17 cellular contexts compared by ENCODE assay signal in genomic region chr3:131658771-131659170, GRCh38.
DNase-seq lines count a peak whose midpoint lies in the region; ATAC-seq, FAIRE-seq and TF ChIP-seq lines count a peak whose summit lies in the region.
"Had no signal": no experiment of that assay in that cellular context is flagged by ENCODE, and none has a peak within 500 bp of the region (broad histone marks: within the 10 kb centered on the region; RNA-seq: fewer than 3 reads in every experiment).

No MANE protein-coding gene starts in this region.

- peak overlapping the region; percentile 33; the same call in 1 of the 2 replicates for H3K4me2 ChIP-seq in PC-9
- H3K4me2 ChIP-seq: GM23338 had no signal

- H3K27ac ChIP-seq in PC-9: no peak overlapping the region

- no peak overlapping the region for H3K4me3 Mint-ChIP-seq in naive thymus-derived CD8-positive, alpha-beta T cell
- no peak overlapping the region for H3K4me3 Mint-ChIP-seq in stimulated activated effector memory CD8-positive, alpha-beta T cell treated with anti-CD3 and anti-CD28 coated beads, Interleukin-12 subunit alpha, Interleukin-12 subunit beta, amount 100 ng/mL, for 72 hours
- H3K4me3 Mint-ChIP-seq: CD4-positive, alpha-beta memory T cell; GM23338; H9 had no signal

- no peaks in the 10 kb centered on the region for H3F3A ChIP-seq in PC-9 (ENCODE audit: insufficient read depth, low read depth)

- intact Hi-C loops in PC-9 (cut with micrococcal nuclease; ENCODE audit: unreplicated experiment): no loop called here

- H3K36me3 ChIP-seq in PC-9 (ENCODE audit: low read depth) (no peaks in the 10 kb centered on the region), bronchial epithelial cell (ENCODE audit: control insufficient read depth, insufficient read depth, low read length) (no peaks in the 10 kb centered on the region)

- H4K20me1 ChIP-seq in PC-9 (ENCODE audit: insufficient read depth): no peaks in the 10 kb centered on the region

- H3K36me3 Mint-ChIP-seq in naive thymus-derived CD8-positive, alpha-beta T cell: peaks cover 0 to 4% (median 2%) of the 10 kb centered on the region in 3 donors
- H3K36me3 Mint-ChIP-seq in stimulated activated effector memory CD8-positive, alpha-beta T cell treated with anti-CD3 and anti-CD28 coated beads, Interleukin-12 subunit alpha, Interleukin-12 subunit beta, amount 100 ng/mL, for 72 hours: no peaks in the 10 kb centered on the region
- H3K36me3 Mint-ChIP-seq: CD4-positive, alpha-beta memory T cell had no signal

- DNase-seq in PC-9: peak in 1 of 2 experiments; percentile 40
- DNase-seq in bronchial epithelial cell (ENCODE audit: low read depth): peak; percentile 15
- peak; percentile 11 for DNase-seq in kidney tubule cell (ENCODE audit: low spot score)
- no peak for DNase-seq in naive thymus-derived CD8-positive, alpha-beta T cell
- no peak for DNase-seq in stimulated activated effector memory CD8-positive, alpha-beta T cell treated with anti-CD3 and anti-CD28 coated beads, Interleukin-12 subunit alpha, Interleukin-12 subunit beta, amount 100 ng/mL, for 72 hours (ENCODE audit: low spot score in 2 of 2)
- DNase-seq: C1 segment of cervical spinal cord; Calu3; CD4-positive, alpha-beta memory T cell; COR-L47; DMS79 treated with DMSO at 0.1 percent for 48 hours; GF-D8; H9 had no signal

- CTCF ChIA-PET in PC-9 (lab: Charles Lee): no interaction called here

- H3K27ac Mint-ChIP-seq in naive thymus-derived CD8-positive, alpha-beta T cell: no peak overlapping the region
- no peak overlapping the region for H3K27ac Mint-ChIP-seq in stimulated activated effector memory CD8-positive, alpha-beta T cell treated with anti-CD3 and anti-CD28 coated beads, Interleukin-12 subunit alpha, Interleukin-12 subunit beta, amount 100 ng/mL, for 72 hours
- H3K27ac Mint-ChIP-seq: CD4-positive, alpha-beta memory T cell; GM23338; H9 had no signal

- no peaks in the 10 kb centered on the region for H3K79me2 ChIP-seq in PC-9 (ENCODE audit: low read depth)

- 0 out of 2 replicates have a peak, but pooled peaks cover 5% of the 10 kb centered on the region for H3K9me2 ChIP-seq in PC-9 (ENCODE audit: insufficient read depth)

- peaks cover 5 to 27% (median 8%) of the 10 kb centered on the region in 5 donors for H3K27me3 Mint-ChIP-seq in naive thymus-derived CD8-positive, alpha-beta T cell

- peaks cover 20% of the 10 kb centered on the region for H3K4me1 ChIP-seq in PC-9 (replicated peaks; ENCODE audit: insufficient read depth)

- peaks cover 0 to 2% (median 0%) of the 10 kb centered on the region in 4 donors for H3K4me1 Mint-ChIP-seq in naive thymus-derived CD8-positive, alpha-beta T cell
- H3K4me1 Mint-ChIP-seq in stimulated activated effector memory CD8-positive, alpha-beta T cell treated with anti-CD3 and anti-CD28 coated beads, Interleukin-12 subunit alpha, Interleukin-12 subunit beta, amount 100 ng/mL, for 72 hours: no peaks in the 10 kb centered on the region
- H3K4me1 Mint-ChIP-seq: CD4-positive, alpha-beta memory T cell; GM23338; H9 had no signal

- POLR2A ChIA-PET in PC-9 (lab: Charles Lee; ENCODE audit: unreplicated experiment): no interaction called here
- POLR2A ChIA-PET in naive thymus-derived CD8-positive, alpha-beta T cell (lab: Charles Lee): no interaction called here

- peaks cover 0 to 17% (median 9%) of the 10 kb centered on the region in 9 donors for H3K9me3 Mint-ChIP-seq in naive thymus-derived CD8-positive, alpha-beta T cell
- no peaks in the 10 kb centered on the region for H3K9me3 Mint-ChIP-seq in stimulated activated effector memory CD8-positive, alpha-beta T cell treated with anti-CD3 and anti-CD28 coated beads, Interleukin-12 subunit alpha, Interleukin-12 subunit beta, amount 100 ng/mL, for 72 hours

- FAIRE-seq in bronchial epithelial cell (lab: Jason Lieb, UNC): no peak
- FAIRE-seq: GM12891, GM18507 had no signal

- H3K27me3 ChIP-seq in PC-9 (ENCODE audit: insufficient read depth, low read depth) (no peaks in the 10 kb centered on the region), bronchial epithelial cell (ENCODE audit: control insufficient read depth, insufficient read depth, low read length) (no peaks in the 10 kb centered on the region)

- no peak overlapping the region for H3K4me3 ChIP-seq in PC-9
- H3K4me3 ChIP-seq in bronchial epithelial cell (ENCODE audit: low read depth, low read length): no peak overlapping the region
- H3K4me3 ChIP-seq: GM23338 had no signal

- no peak for ATAC-seq in naive thymus-derived CD8-positive, alpha-beta T cell
- ATAC-seq in stimulated activated effector memory CD8-positive, alpha-beta T cell treated with anti-CD3 and anti-CD28 coated beads, Interleukin-12 subunit alpha, Interleukin-12 subunit beta, amount 100 ng/mL, for 72 hours: no peak
- ATAC-seq in HG02840 (IDR thresholded peaks at IDR 0.05; ENCODE audit: low FRiP score, unreplicated experiment): no peak
- ATAC-seq: GM23338, HCT116 had no signal

- TF ChIP-seq CTCF in PC-9 (conservative IDR thresholded peaks at IDR 0.05) (no peak), bronchial epithelial cell (IDR thresholded peaks at IDR 0.05; ENCODE audit: insufficient read depth, low read length, severe bottlenecking) (no peak)

- no TSS peak for BruUV-seq in PC-9 (replicated peaks; lab: Mats Ljungman, UMichigan)

- no peak overlapping the region for H2AFZ ChIP-seq in PC-9
- H2AFZ ChIP-seq: GM23338 had no signal

- H3K9me3 ChIP-seq in PC-9 (ENCODE audit: insufficient read depth, low read depth): no peaks in the 10 kb centered on the region

Comparison
In these comparisons a context has a peak if more than half of its experiments do, and no peak if none do; other contexts are left out.
1. DNase-seq: peak in bronchial epithelial cell (single experiment) and kidney tubule cell (single experiment); none in naive thymus-derived CD8-positive, alpha-beta T cell (0 of 10) and stimulated activated effector memory CD8-positive, alpha-beta T cell treated with anti-CD3 and anti-CD28 coated beads, Interleukin-12 subunit alpha, Interleukin-12 subunit beta, amount 100 ng/mL, for 72 hours (0 of 2).